ENCODE assay signal across 25 cellular contexts in the genomic region with DNA sequence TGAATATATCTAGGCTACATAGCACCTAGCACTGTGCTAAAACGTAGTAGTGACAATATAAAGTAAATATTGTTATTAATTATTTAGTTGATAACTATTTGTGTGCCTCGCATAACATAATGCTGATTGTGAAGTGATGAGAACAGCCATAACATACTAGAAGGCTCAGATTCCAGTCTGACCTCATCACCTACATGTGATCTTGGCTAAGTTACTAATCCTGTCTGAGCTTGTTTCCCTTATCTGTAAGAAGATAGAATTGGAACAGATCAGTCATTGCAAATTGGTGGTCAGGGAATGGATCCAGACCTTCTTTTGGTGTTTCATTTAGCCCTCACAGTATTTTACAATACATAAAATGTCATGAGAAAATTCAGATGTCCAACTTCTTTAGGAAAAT.
DNase-seq lines count a peak whose midpoint lies in the region; ATAC-seq, FAIRE-seq and TF ChIP-seq lines count a peak whose summit lies in the region.
"Had no signal": no experiment of that assay in that cellular context is flagged by ENCODE, and none has a peak within 500 bp of the region (broad histone marks: within the 10 kb centered on the region; RNA-seq: fewer than 3 reads in every experiment).

No MANE protein-coding gene starts in this region.

- no peak overlapping the region for H4K5ac ChIP-seq in mesendoderm (ENCODE audit: low read length)

- H3K27ac ChIP-seq in HUES6 (ENCODE audit: low read depth, low read length) (peak overlapping the region; percentile 67; the same call in 1 of the 2 replicates), RWPE1 (no peak overlapping the region), mesendoderm (ENCODE audit: low read depth, low read length) (peak overlapping the region; percentile 99)
- H3K27ac ChIP-seq: breast epithelium, prostate gland, SK-N-MC, upper lobe of left lung had no signal

- no CpG with 5 or more reads among the region's 2 CpGs for whole genome bisulfite sequencing in mesendoderm (ENCODE audit: extremely low coverage, insufficient coverage, low lambda C conversion rate)

- TF ChIP-seq CTCF in D721Med (IDR thresholded peaks at IDR 0.05; ENCODE audit: insufficient read depth, missing control alignments): no peak
- TF ChIP-seq CTCF in RWPE1 (conservative IDR thresholded peaks at IDR 0.05; ENCODE audit: low read depth): no peak

- peak overlapping the region; percentile 35 for H3K18ac ChIP-seq in mesendoderm (ENCODE audit: low read length)

- no peaks in the 10 kb centered on the region; the same call in 1 of the 2 replicates for H3K9me3 ChIP-seq in HUES6 (ENCODE audit: control insufficient read depth, insufficient read depth, low read depth, low read length)
- H3K9me3 ChIP-seq: breast epithelium, prostate gland, upper lobe of left lung had no signal

- peak overlapping the region; percentile 96 for H2BK5ac ChIP-seq in mesendoderm (ENCODE audit: low read length)

- no peaks in the 10 kb centered on the region for H3K79me2 ChIP-seq in mesendoderm (ENCODE audit: control insufficient read depth, insufficient read depth, low read length)

- DNase-seq in D721Med (ENCODE audit: insufficient read length, low spot score) (no peak), RWPE1 (ENCODE audit: low spot score) (peak; percentile 2), mesendoderm (peak; percentile 73), anterior cingulate cortex (lab: John Stamatoyannopoulos, UW) (no peak), iPS-NIHi11 (ENCODE audit: low spot score) (no peak), inferior parietal cortex (ENCODE audit: extremely low spot score) (no peak)
- DNase-seq: activated CD4-positive, alpha-beta T cell treated with anti-CD3 and anti-CD28 coated beads, Interleukin-2, amount 50 U/mL, for 48 hours; activated gamma-delta T cell treated with Interleukin-2 at 50 U/mL for 16 hours; CD4-positive, alpha-beta T cell; cortex of kidney; DND-41; Kasumi-1; mesenchymal stem cell; natural killer cell; NCI-H1048 had no signal

- H3K27me3 ChIP-seq in HUES6 (ENCODE audit: control insufficient read depth, insufficient read depth, low read length): no peaks in the 10 kb centered on the region
- H3K27me3 ChIP-seq in mesendoderm (ENCODE audit: insufficient read depth, low read length, poor library complexity): no peaks in the 10 kb centered on the region
- H3K27me3 ChIP-seq: upper lobe of left lung had no signal

- no peak overlapping the region for H2AK5ac ChIP-seq in mesendoderm (ENCODE audit: low read length)

- H2BK15ac ChIP-seq in mesendoderm (replicated peaks; ENCODE audit: low read depth): no peak overlapping the region

- no peak overlapping the region for H3K4ac ChIP-seq in mesendoderm (ENCODE audit: low read depth, low read length)

- peak overlapping the region; percentile 77 for H3K56ac ChIP-seq in mesendoderm (ENCODE audit: low read length)

- no peaks in the 10 kb centered on the region for H3K79me1 ChIP-seq in mesendoderm (ENCODE audit: low read length)

- no peak overlapping the region for H4K8ac ChIP-seq in mesendoderm (ENCODE audit: low read depth, low read length)

- no peak overlapping the region for H2BK120ac ChIP-seq in mesendoderm (ENCODE audit: low read depth, low read length)

- CTCF ChIA-PET in RWPE1 (lab: Yijun Ruan, JAX): no interaction called here

- H3K4me1 ChIP-seq in HUES6 (ENCODE audit: control insufficient read depth, insufficient read depth, low read length) (peaks cover 42% of the 10 kb centered on the region), mesendoderm (ENCODE audit: control insufficient read depth, low read depth, low read length) (peaks cover 28% of the 10 kb centered on the region)
- H3K4me1 ChIP-seq: breast epithelium, prostate gland, upper lobe of left lung had no signal

- H3K4me2 ChIP-seq in mesendoderm (ENCODE audit: low read length): no peak overlapping the region

- POLR2A ChIA-PET in RWPE1 (lab: Yijun Ruan, JAX; ENCODE audit: low non-redundant PET): no interaction called here

- no peak overlapping the region for H3K4me3 ChIP-seq in HUES6 (ENCODE audit: low read depth, low read length)
- H3K4me3 ChIP-seq in mesendoderm (ENCODE audit: low read length): no peak overlapping the region
- H3K4me3 ChIP-seq: breast epithelium, prostate gland, skin epidermis, upper lobe of left lung had no signal

- peak; percentile 82 for FAIRE-seq in D721Med (lab: Jason Lieb, UNC)
- FAIRE-seq: GM12892, HTR-8/SVneo, RCC 7860 had no signal

- H3K36me3 ChIP-seq in HUES6 (ENCODE audit: control insufficient read depth, insufficient read depth, low read length) (no peaks in the 10 kb centered on the region), mesendoderm (ENCODE audit: control insufficient read depth, insufficient read depth, low read length) (no peaks in the 10 kb centered on the region)
- H3K36me3 ChIP-seq: breast epithelium, prostate gland, upper lobe of left lung had no signal

- peak overlapping the region; percentile 72 for H3K9ac ChIP-seq in HUES6 (ENCODE audit: low read length)
- H3K9ac ChIP-seq in mesendoderm (ENCODE audit: low read length): peak overlapping the region; percentile 65

- no peak overlapping the region for H3K23ac ChIP-seq in mesendoderm (ENCODE audit: low read length)

- ATAC-seq in GM21423 (IDR thresholded peaks at IDR 0.05; ENCODE audit: unreplicated experiment): no peak
- ATAC-seq: natural killer cell had no signal

Comparison
In these comparisons a context has a peak if more than half of its experiments do, and no peak if none do; other contexts are left out.
1. DNase-seq: peak in RWPE1 (single experiment) and mesendoderm (single experiment); none in D721Med (single experiment), anterior cingulate cortex (0 of 58), iPS-NIHi11 (single experiment) and inferior parietal cortex (single experiment).